20 cellular contexts compared by ENCODE assay signal in genomic region chr3:137148406-137148805, GRCh38.
DNase-seq lines count a peak whose midpoint lies in the region; FAIRE-seq and TF ChIP-seq lines count a peak whose summit lies in the region.
"Had no signal": no experiment of that assay in that cellular context is flagged by ENCODE, and none has a peak within 500 bp of the region (broad histone marks: within the 10 kb centered on the region; RNA-seq: fewer than 3 reads in every experiment).

No MANE protein-coding gene starts in this region.

- no peaks in the 10 kb centered on the region for H3K27me3 ChIP-seq in esophagus muscularis mucosa
- H3K27me3 ChIP-seq: BLaER1 treated with 17β-estradiol and CSF1 and Interleukin-3, amounts not matched to agents 10 nM and 100 nM had no signal

- H3K36me3 ChIP-seq in esophagus muscularis mucosa: no peaks in the 10 kb centered on the region
- H3K36me3 ChIP-seq: BLaER1 treated with 17β-estradiol and CSF1 and Interleukin-3, amounts not matched to agents 10 nM and 100 nM had no signal

- TF ChIP-seq EP300 in esophagus muscularis mucosa (IDR thresholded peaks at IDR 0.05): no peak

- no peak for FAIRE-seq in GM12892 (lab: Jason Lieb, UNC)
- FAIRE-seq: A549, D721Med, G401.6, GM12878, GM19239 had no signal

- intact Hi-C loops in esophagus muscularis mucosa (cut with DNase I): no loop called here

- peak; percentile 9 for DNase-seq in DMS 273 (lab: John Stamatoyannopoulos, UW; ENCODE audit: unreplicated experiment)
- no peak for DNase-seq in DMS 273 treated with DMSO at 0.1 percent for 48 hours (lab: John Stamatoyannopoulos, UW)
- peak; percentile 53 for DNase-seq in esophagus muscularis mucosa (ENCODE audit: extremely low spot score)
- DNase-seq in GM12892 (ENCODE audit: insufficient read length): no peak
- no peak for DNase-seq in GM10266 (ENCODE audit: extremely low spot score)
- DNase-seq: AML-193; Caco-2; Calu3; CD4-positive, alpha-beta T cell; CD8-positive, alpha-beta T cell; DMS79 treated with DMSO at 0.1 percent for 48 hours; GF-D8 had no signal

- H3K27ac ChIP-seq in esophagus muscularis mucosa (replicated peaks in 1 of 4): no peak overlapping the region
- H3K27ac ChIP-seq: 22Rv1; A549; BLaER1 treated with 17β-estradiol and CSF1 and Interleukin-3, amounts not matched to agents 10 nM and 100 nM; C4-2B had no signal

- TF ChIP-seq CTCF in esophagus muscularis mucosa (IDR thresholded peaks at IDR 0.05) (no peak), GM10266 (IDR thresholded peaks at IDR 0.05; ENCODE audit: control insufficient read depth, insufficient read depth, low read depth, missing control alignments) (no peak)

- no peak overlapping the region for H3K4me3 ChIP-seq in esophagus muscularis mucosa
- H3K4me3 ChIP-seq: A549; BLaER1 treated with 17β-estradiol and CSF1 and Interleukin-3, amounts not matched to agents 10 nM and 100 nM; GM12878 had no signal

- WGBS in esophagus muscularis mucosa: 65% methylated on average over 3 of the region's 3 CpGs

- H3K9me3 ChIP-seq in esophagus muscularis mucosa: no peaks in the 10 kb centered on the region
- H3K9me3 ChIP-seq: A549; BLaER1 treated with 17β-estradiol and CSF1 and Interleukin-3, amounts not matched to agents 10 nM and 100 nM; Caco-2 had no signal

- TF ChIP-seq POLR2A in esophagus muscularis mucosa (IDR thresholded peaks at IDR 0.05; ENCODE audit: low read depth): no peak
- TF ChIP-seq POLR2A in GM12892 (IDR thresholded peaks at IDR 0.05; ENCODE audit: low read depth, low read length): no peak

- no peaks in the 10 kb centered on the region for H3K4me1 ChIP-seq in esophagus muscularis mucosa
- H3K4me1 ChIP-seq: A549; BLaER1 treated with 17β-estradiol and CSF1 and Interleukin-3, amounts not matched to agents 10 nM and 100 nM; Caco-2 had no signal

Comparison
In these comparisons a context has a peak if more than half of its experiments do, and no peak if none do; other contexts are left out.
1. DNase-seq: peak in DMS 273 (single experiment) and esophagus muscularis mucosa (single experiment); none in DMS 273 treated with DMSO at 0.1 percent for 48 hours (single experiment), GM12892 (single experiment) and GM10266 (single experiment).